ENCODE assay signal across 1 cellular context in the genomic region with DNA sequence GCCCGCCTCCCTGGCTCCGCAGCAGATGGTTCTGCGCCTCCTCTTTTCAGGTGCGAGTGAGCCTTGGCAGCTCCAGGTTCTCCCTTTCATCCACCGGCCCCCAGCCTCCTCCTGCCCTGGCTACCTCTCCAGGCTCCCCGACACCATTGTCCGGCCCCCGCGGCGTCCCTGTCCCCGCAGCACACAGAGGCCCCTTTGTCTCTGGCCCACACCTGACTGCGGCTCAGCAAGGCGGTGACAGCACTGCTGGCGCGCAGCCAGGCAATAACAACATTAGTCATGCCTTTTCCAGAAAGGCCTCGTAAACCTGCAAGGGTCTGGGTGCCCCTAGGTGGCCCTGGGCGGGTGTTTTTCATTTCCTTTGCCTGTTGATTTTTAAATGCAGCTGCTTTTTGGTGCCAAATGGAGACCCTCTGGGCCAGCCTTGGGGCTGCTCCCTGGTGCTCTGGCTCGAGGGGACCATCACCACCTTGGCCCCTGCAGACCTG.
A peak's percentile ranks its signal among the peaks of the same experiment; 100 is the strongest.
TF ChIP-seq lines count a peak whose summit lies in the region.

No MANE protein-coding gene starts in this region.

TF ChIP-seq in HepG2, 621 proteins besides CTCF, POLR2A, EP300 and RAD21 (continued from another document and continues in another):
- TF ChIP-seq, protein P1, sequence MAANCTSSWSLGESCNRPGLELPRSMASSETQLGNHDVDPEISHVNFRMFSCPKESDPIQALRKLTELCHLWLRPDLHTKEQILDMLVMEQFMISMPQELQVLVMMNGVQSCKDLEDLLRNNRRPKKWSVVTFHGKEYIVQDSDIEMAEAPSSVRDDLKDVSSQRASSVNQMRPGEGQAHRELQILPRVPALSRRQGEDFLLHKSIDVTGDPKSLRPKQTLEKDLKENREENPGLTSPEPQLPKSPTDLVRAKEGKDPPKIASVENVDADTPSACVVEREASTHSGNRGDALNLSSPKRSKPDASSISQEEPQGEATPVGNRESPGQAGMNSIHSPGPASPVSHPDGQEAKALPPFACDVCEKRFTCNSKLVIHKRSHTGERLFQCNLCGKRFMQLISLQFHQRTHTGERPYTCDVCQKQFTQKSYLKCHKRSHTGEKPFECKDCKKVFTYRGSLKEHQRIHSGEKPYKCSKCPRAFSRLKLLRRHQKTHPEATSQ (CRISPR knock-in tag; IDR thresholded peaks at IDR 0.05; ENCODE audit: borderline replicate concordance): no peak
- TF ChIP-seq ZKSCAN1 (IDR thresholded peaks at IDR 0.05; ENCODE audit: low read length) (no peak), SP2 (CRISPR knock-in tag; IDR thresholded peaks at IDR 0.05) (no peak), TBX2 (CRISPR knock-in tag; IDR thresholded peaks at IDR 0.05; ENCODE audit: borderline replicate concordance) (peak; percentile 91), PHB2 (IDR thresholded peaks at IDR 0.05; ENCODE audit: partially characterized antibody) (no peak), KAT8 (CRISPR knock-in tag; IDR thresholded peaks at IDR 0.05) (peak; percentile 41), KDM1A (CRISPR knock-in tag; IDR thresholded peaks at IDR 0.05) (no peak), ZBTB7A (CRISPR knock-in tag; IDR thresholded peaks at IDR 0.05) (peak; percentile 56; the same call in 1 of the 2 replicates), WIZ (CRISPR knock-in tag; IDR thresholded peaks at IDR 0.05) (no peak), ZNF136 (CRISPR knock-in tag; IDR thresholded peaks at IDR 0.05; ENCODE audit: low read depth) (no peak), ZNF629 (CRISPR knock-in tag; conservative IDR thresholded peaks at IDR 0.05) (no peak), ZNF382 (CRISPR knock-in tag; IDR thresholded peaks at IDR 0.05; ENCODE audit: borderline replicate concordance) (no peak), ZFX (CRISPR knock-in tag; IDR thresholded peaks at IDR 0.05; ENCODE audit: low read depth) (peak; percentile 60), BRD4 (CRISPR knock-in tag; IDR thresholded peaks at IDR 0.05) (no peak), BCL6 (CRISPR knock-in tag; IDR thresholded peaks at IDR 0.05) (peak; percentile 73; the same call in 1 of the 2 replicates), ARHGAP35 (CRISPR knock-in tag; IDR thresholded peaks at IDR 0.05; ENCODE audit: borderline replicate concordance) (no peak), CHD2 (IDR thresholded peaks at IDR 0.05; ENCODE audit: low read depth, low read length) (no peak), ZIK1 (CRISPR knock-in tag; IDR thresholded peaks at IDR 0.05; ENCODE audit: borderline replicate concordance, low read depth) (no peak), ZNF749 (CRISPR knock-in tag; IDR thresholded peaks at IDR 0.05; ENCODE audit: borderline replicate concordance) (no peak), POLR2AphosphoS2 (IDR thresholded peaks at IDR 0.05; ENCODE audit: low read depth, low read length) (no peak), ZSCAN25 (CRISPR knock-in tag; IDR thresholded peaks at IDR 0.05) (no peak), ZBTB20 (CRISPR knock-in tag; IDR thresholded peaks at IDR 0.05; ENCODE audit: borderline replicate concordance, low read depth) (peak; percentile 32; the same call in 1 of the 2 replicates), GATAD1 (CRISPR knock-in tag; IDR thresholded peaks at IDR 0.05) (peak; percentile 48; the same call in 1 of the 2 replicates), FOXA1 (IDR thresholded peaks at IDR 0.05) (no peak), FOXA1 (CRISPR knock-in tag; IDR thresholded peaks at IDR 0.05) (peak; percentile 67), ZNF564 (CRISPR knock-in tag; IDR thresholded peaks at IDR 0.05) (no peak; the same call in 1 of the 2 replicates), ZFY (CRISPR knock-in tag; IDR thresholded peaks at IDR 0.05) (no peak), SCMH1 (CRISPR knock-in tag; IDR thresholded peaks at IDR 0.05; ENCODE audit: borderline replicate concordance) (no peak)
- TF ChIP-seq, protein P2, sequence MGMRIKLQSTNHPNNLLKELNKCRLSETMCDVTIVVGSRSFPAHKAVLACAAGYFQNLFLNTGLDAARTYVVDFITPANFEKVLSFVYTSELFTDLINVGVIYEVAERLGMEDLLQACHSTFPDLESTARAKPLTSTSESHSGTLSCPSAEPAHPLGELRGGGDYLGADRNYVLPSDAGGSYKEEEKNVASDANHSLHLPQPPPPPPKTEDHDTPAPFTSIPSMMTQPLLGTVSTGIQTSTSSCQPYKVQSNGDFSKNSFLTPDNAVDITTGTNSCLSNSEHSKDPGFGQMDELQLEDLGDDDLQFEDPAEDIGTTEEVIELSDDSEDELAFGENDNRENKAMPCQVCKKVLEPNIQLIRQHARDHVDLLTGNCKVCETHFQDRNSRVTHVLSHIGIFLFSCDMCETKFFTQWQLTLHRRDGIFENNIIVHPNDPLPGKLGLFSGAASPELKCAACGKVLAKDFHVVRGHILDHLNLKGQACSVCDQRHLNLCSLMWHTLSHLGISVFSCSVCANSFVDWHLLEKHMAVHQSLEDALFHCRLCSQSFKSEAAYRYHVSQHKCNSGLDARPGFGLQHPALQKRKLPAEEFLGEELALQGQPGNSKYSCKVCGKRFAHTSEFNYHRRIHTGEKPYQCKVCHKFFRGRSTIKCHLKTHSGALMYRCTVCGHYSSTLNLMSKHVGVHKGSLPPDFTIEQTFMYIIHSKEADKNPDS (CRISPR knock-in tag; IDR thresholded peaks at IDR 0.05): no peak
- TF ChIP-seq, protein P3, sequence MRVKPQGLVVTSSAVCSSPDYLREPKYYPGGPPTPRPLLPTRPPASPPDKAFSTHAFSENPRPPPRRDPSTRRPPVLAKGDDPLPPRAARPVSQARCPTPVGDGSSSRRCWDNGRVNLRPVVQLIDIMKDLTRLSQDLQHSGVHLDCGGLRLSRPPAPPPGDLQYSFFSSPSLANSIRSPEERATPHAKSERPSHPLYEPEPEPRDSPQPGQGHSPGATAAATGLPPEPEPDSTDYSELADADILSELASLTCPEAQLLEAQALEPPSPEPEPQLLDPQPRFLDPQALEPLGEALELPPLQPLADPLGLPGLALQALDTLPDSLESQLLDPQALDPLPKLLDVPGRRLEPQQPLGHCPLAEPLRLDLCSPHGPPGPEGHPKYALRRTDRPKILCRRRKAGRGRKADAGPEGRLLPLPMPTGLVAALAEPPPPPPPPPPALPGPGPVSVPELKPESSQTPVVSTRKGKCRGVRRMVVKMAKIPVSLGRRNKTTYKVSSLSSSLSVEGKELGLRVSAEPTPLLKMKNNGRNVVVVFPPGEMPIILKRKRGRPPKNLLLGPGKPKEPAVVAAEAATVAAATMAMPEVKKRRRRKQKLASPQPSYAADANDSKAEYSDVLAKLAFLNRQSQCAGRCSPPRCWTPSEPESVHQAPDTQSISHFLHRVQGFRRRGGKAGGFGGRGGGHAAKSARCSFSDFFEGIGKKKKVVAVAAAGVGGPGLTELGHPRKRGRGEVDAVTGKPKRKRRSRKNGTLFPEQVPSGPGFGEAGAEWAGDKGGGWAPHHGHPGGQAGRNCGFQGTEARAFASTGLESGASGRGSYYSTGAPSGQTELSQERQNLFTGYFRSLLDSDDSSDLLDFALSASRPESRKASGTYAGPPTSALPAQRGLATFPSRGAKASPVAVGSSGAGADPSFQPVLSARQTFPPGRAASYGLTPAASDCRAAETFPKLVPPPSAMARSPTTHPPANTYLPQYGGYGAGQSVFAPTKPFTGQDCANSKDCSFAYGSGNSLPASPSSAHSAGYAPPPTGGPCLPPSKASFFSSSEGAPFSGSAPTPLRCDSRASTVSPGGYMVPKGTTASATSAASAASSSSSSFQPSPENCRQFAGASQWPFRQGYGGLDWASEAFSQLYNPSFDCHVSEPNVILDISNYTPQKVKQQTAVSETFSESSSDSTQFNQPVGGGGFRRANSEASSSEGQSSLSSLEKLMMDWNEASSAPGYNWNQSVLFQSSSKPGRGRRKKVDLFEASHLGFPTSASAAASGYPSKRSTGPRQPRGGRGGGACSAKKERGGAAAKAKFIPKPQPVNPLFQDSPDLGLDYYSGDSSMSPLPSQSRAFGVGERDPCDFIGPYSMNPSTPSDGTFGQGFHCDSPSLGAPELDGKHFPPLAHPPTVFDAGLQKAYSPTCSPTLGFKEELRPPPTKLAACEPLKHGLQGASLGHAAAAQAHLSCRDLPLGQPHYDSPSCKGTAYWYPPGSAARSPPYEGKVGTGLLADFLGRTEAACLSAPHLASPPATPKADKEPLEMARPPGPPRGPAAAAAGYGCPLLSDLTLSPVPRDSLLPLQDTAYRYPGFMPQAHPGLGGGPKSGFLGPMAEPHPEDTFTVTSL (CRISPR knock-in tag; IDR thresholded peaks at IDR 0.05; ENCODE audit: borderline replicate concordance): peak; percentile 48; the same call in 1 of the 2 replicates
- TF ChIP-seq, protein P4, sequence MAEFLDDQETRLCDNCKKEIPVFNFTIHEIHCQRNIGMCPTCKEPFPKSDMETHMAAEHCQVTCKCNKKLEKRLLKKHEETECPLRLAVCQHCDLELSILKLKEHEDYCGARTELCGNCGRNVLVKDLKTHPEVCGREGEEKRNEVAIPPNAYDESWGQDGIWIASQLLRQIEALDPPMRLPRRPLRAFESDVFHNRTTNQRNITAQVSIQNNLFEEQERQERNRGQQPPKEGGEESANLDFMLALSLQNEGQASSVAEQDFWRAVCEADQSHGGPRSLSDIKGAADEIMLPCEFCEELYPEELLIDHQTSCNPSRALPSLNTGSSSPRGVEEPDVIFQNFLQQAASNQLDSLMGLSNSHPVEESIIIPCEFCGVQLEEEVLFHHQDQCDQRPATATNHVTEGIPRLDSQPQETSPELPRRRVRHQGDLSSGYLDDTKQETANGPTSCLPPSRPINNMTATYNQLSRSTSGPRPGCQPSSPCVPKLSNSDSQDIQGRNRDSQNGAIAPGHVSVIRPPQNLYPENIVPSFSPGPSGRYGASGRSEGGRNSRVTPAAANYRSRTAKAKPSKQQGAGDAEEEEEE (CRISPR knock-in tag; IDR thresholded peaks at IDR 0.05; ENCODE audit: borderline replicate concordance): no peak
- TF ChIP-seq, protein P5, sequence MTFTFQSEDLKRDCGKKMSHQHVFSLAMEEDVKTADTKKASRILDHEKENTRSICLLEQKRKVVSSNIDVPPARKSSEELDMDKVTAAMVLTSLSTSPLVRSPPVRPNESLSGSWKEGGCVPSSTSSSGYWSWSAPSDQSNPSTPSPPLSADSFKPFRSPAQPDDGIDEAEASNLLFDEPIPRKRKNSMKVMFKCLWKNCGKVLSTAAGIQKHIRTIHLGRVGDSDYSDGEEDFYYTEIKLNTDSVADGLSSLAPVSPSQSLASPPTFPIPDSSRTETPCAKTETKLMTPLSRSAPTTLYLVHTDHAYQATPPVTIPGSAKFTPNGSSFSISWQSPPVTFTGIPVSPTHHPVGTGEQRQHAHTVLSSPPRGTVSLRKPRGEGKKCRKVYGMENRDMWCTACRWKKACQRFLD (CRISPR knock-in tag; IDR thresholded peaks at IDR 0.05; ENCODE audit: borderline replicate concordance): no peak
- TF ChIP-seq, protein P6, sequence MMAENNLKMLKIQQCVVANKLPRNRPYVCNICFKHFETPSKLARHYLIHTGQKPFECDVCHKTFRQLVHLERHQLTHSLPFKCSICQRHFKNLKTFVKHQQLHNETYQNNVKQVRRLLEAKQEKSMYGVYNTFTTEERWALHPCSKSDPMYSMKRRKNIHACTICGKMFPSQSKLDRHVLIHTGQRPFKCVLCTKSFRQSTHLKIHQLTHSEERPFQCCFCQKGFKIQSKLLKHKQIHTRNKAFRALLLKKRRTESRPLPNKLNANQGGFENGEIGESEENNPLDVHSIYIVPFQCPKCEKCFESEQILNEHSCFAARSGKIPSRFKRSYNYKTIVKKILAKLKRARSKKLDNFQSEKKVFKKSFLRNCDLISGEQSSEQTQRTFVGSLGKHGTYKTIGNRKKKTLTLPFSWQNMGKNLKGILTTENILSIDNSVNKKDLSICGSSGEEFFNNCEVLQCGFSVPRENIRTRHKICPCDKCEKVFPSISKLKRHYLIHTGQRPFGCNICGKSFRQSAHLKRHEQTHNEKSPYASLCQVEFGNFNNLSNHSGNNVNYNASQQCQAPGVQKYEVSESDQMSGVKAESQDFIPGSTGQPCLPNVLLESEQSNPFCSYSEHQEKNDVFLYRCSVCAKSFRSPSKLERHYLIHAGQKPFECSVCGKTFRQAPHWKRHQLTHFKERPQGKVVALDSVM (CRISPR knock-in tag; IDR thresholded peaks at IDR 0.05): peak; percentile 35; the same call in 1 of the 2 replicates
- TF ChIP-seq, protein P7, sequence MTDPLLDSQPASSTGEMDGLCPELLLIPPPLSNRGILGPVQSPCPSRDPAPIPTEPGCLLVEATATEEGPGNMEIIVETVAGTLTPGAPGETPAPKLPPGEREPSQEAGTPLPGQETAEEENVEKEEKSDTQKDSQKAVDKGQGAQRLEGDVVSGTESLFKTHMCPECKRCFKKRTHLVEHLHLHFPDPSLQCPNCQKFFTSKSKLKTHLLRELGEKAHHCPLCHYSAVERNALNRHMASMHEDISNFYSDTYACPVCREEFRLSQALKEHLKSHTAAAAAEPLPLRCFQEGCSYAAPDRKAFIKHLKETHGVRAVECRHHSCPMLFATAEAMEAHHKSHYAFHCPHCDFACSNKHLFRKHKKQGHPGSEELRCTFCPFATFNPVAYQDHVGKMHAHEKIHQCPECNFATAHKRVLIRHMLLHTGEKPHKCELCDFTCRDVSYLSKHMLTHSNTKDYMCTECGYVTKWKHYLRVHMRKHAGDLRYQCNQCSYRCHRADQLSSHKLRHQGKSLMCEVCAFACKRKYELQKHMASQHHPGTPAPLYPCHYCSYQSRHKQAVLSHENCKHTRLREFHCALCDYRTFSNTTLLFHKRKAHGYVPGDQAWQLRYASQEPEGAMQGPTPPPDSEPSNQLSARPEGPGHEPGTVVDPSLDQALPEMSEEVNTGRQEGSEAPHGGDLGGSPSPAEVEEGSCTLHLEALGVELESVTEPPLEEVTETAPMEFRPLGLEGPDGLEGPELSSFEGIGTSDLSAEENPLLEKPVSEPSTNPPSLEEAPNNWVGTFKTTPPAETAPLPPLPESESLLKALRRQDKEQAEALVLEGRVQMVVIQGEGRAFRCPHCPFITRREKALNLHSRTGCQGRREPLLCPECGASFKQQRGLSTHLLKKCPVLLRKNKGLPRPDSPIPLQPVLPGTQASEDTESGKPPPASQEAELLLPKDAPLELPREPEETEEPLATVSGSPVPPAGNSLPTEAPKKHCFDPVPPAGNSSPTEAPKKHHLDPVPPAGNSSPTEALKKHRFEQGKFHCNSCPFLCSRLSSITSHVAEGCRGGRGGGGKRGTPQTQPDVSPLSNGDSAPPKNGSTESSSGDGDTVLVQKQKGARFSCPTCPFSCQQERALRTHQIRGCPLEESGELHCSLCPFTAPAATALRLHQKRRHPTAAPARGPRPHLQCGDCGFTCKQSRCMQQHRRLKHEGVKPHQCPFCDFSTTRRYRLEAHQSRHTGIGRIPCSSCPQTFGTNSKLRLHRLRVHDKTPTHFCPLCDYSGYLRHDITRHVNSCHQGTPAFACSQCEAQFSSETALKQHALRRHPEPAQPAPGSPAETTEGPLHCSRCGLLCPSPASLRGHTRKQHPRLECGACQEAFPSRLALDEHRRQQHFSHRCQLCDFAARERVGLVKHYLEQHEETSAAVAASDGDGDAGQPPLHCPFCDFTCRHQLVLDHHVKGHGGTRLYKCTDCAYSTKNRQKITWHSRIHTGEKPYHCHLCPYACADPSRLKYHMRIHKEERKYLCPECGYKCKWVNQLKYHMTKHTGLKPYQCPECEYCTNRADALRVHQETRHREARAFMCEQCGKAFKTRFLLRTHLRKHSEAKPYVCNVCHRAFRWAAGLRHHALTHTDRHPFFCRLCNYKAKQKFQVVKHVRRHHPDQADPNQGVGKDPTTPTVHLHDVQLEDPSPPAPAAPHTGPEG (CRISPR knock-in tag; IDR thresholded peaks at IDR 0.05): no peak
- TF ChIP-seq, protein P8, sequence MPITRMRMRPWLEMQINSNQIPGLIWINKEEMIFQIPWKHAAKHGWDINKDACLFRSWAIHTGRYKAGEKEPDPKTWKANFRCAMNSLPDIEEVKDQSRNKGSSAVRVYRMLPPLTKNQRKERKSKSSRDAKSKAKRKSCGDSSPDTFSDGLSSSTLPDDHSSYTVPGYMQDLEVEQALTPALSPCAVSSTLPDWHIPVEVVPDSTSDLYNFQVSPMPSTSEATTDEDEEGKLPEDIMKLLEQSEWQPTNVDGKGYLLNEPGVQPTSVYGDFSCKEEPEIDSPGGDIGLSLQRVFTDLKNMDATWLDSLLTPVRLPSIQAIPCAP (CRISPR knock-in tag; IDR thresholded peaks at IDR 0.05; ENCODE audit: low read depth): no peak
